17 cellular contexts compared by ENCODE assay signal in genomic region chr1:30948278-30948677, GRCh38. TPM values are rescaled to one million over a fixed set of nuclear protein-coding genes. Genes with fewer than 3 reads are reported as not detected.
"Had no signal": no experiment of that assay in that cellular context is flagged by ENCODE, and none has a peak within 500 bp of the region (broad histone marks: within the 10 kb centered on the region; RNA-seq: fewer than 3 reads in every experiment).

No MANE protein-coding gene starts in this region.

- H3K4me1 ChIP-seq: adrenal gland, colonic mucosa, psoas muscle, SJSA1, upper lobe of right lung had no signal

- H3K27ac Mint-ChIP-seq: activated CD8-positive, alpha-beta memory T cell treated with anti-CD3 and anti-CD28 coated beads, Interleukin-2, amount 10 ng/mL, durations not matched to agents 7 days and 5 days had no signal

- ATAC-seq: activated CD4-positive, CD25-positive, alpha-beta regulatory T cell treated with anti-CD3 and anti-CD28 coated beads, Interleukin-2, amount 50 U/mL, for 24 hours; activated CD8-positive, alpha-beta memory T cell treated with anti-CD3 and anti-CD28 coated beads, Interleukin-2, amount 10 ng/mL, durations not matched to agents 7 days and 5 days; upper lobe of right lung had no signal

- H3K27me3 ChIP-seq: adrenal gland, colonic mucosa, right lobe of liver, SJSA1, upper lobe of right lung had no signal

- H3K4me3 ChIP-seq: adrenal gland, colonic mucosa, psoas muscle, right lobe of liver, SJSA1, smooth muscle cell, thoracic aorta, upper lobe of right lung had no signal

- H3K27me3 Mint-ChIP-seq: activated CD8-positive, alpha-beta memory T cell treated with anti-CD3 and anti-CD28 coated beads, Interleukin-2, amount 10 ng/mL, durations not matched to agents 7 days and 5 days had no signal

- H3K9me3 ChIP-seq: adrenal gland, colonic mucosa, psoas muscle, right lobe of liver, SJSA1, thoracic aorta, upper lobe of right lung had no signal

- DNase-seq: activated CD4-positive, alpha-beta T cell treated with anti-CD3 and anti-CD28 coated beads, Interleukin-2, amount 50 U/mL, for 4 hours; activated CD8-positive, alpha-beta memory T cell treated with anti-CD3 and anti-CD28 coated beads, Interleukin-2, amount 10 ng/mL, durations not matched to agents 7 days and 5 days; activated gamma-delta T cell treated with Interleukin-2 at 50 U/mL for 16 hours; adrenal gland; colonic mucosa; kidney glomerular epithelial cell; psoas muscle; right lobe of liver; stimulated activated CD4-positive, alpha-beta T cell treated with anti-CD3 and anti-CD28 coated beads, Interleukin-4, amount 100 ng/mL, for 4 hours; stimulated activated CD8-positive, alpha-beta memory T cell treated with anti-CD3 and anti-CD28 coated beads, Interleukin-4, amount 100 ng/mL, for 48 hours; T1000; upper lobe of right lung had no signal

- H3K27ac ChIP-seq: adrenal gland, colonic mucosa, psoas muscle, right lobe of liver, SJSA1, thoracic aorta, upper lobe of right lung had no signal

- H3K36me3 ChIP-seq: colonic mucosa had no signal

- H3K9me3 Mint-ChIP-seq: neural crest cell had no signal

- H3K4me3 Mint-ChIP-seq: activated CD8-positive, alpha-beta memory T cell treated with anti-CD3 and anti-CD28 coated beads, Interleukin-2, amount 10 ng/mL, durations not matched to agents 7 days and 5 days; neural crest cell had no signal

RNA-seq across cellular contexts. Expression of gene SDC3, which starts 39.7 kb away (rescaled TPM):
- total RNA-seq: activated CD8-positive, alpha-beta memory T cell treated with anti-CD3 and anti-CD28 coated beads, Interleukin-2, amount 10 ng/mL, durations not matched to agents 7 days and 5 days had no signal
